35 cellular contexts compared by ENCODE assay signal in genomic region chr20:33113387-33113908, GRCh38. TPM values are rescaled to one million over a fixed set of nuclear protein-coding genes. Genes with fewer than 3 reads are reported as not detected.
"Had no signal": no experiment of that assay in that cellular context is flagged by ENCODE, and none has a peak within 500 bp of the region (broad histone marks: within the 10 kb centered on the region; RNA-seq: fewer than 3 reads in every experiment).

No MANE protein-coding gene starts in this region.

- H3K4me3 Mint-ChIP-seq: activated CD4-positive, alpha-beta memory T cell treated with anti-CD3 and anti-CD28 coated beads, Interleukin-2, amount 10 ng/mL, durations not matched to agents 7 days and 5 days; activated CD4-positive, alpha-beta T cell treated with anti-CD3 and anti-CD28 coated beads, Interleukin-2, amount 10 ng/mL, durations not matched to agents 7 days and 5 days; activated naive CD8-positive, alpha-beta T cell; effector memory CD8-positive, alpha-beta T cell; immature natural killer cell; natural killer cell treated with Interleukin-12 subunit alpha and Interleukin-12 subunit beta and Interleukin-15 and Interleukin-18, amount 100 ng/mL, for 72 hours; WTC11 had no signal

- H3K27me3 ChIP-seq: colonic mucosa, ovary, spleen, transverse colon had no signal

- FAIRE-seq: kidney had no signal

- ATAC-seq: effector memory CD8-positive, alpha-beta T cell; gastroesophageal sphincter; left colon; mucosa of descending colon; natural killer cell treated with Interleukin-12 subunit alpha and Interleukin-12 subunit beta and Interleukin-15 and Interleukin-18, amount 100 ng/mL, for 72 hours; WTC11 had no signal

- H3K36me3 Mint-ChIP-seq: activated naive CD8-positive, alpha-beta T cell; immature natural killer cell; natural killer cell treated with Interleukin-12 subunit alpha and Interleukin-12 subunit beta and Interleukin-15 and Interleukin-18, amount 100 ng/mL, for 72 hours had no signal

- H3K4me1 ChIP-seq: colonic mucosa, gastroesophageal sphincter, spleen, transverse colon had no signal

- H3K36me3 ChIP-seq: colonic mucosa, gastroesophageal sphincter, neutrophil, ovary, spleen, transverse colon had no signal

- H3K27ac ChIP-seq: colonic mucosa, gastroesophageal sphincter, neutrophil, ovary, spleen, transverse colon had no signal

- H3K4me3 ChIP-seq: colonic mucosa, gastroesophageal sphincter, lung, mucosa of descending colon, ovary, spleen, transverse colon had no signal

- H3K27ac Mint-ChIP-seq: activated CD4-positive, alpha-beta memory T cell treated with anti-CD3 and anti-CD28 coated beads, Interleukin-2, amount 10 ng/mL, durations not matched to agents 7 days and 5 days; activated CD4-positive, alpha-beta T cell treated with anti-CD3 and anti-CD28 coated beads, Interleukin-2, amount 10 ng/mL, durations not matched to agents 7 days and 5 days; activated naive CD8-positive, alpha-beta T cell; activated T-helper 2 cell treated with anti-CD3 and anti-CD28 coated beads, Interferon-gamma antibody, Interleukin-2, Interleukin-4, amounts not matched to agents 10 μg/mL and 5 μg/mL and 100 μg/mL, durations not matched to agents 14 hours and 24 hours and 36 hours; effector memory CD8-positive, alpha-beta T cell; immature natural killer cell; natural killer cell treated with Interleukin-12 subunit alpha and Interleukin-12 subunit beta and Interleukin-15 and Interleukin-18, amount 100 ng/mL, for 72 hours; WTC11 had no signal

- H3K27me3 Mint-ChIP-seq: activated CD4-positive, alpha-beta memory T cell treated with anti-CD3 and anti-CD28 coated beads, Interleukin-2, amount 10 ng/mL, durations not matched to agents 7 days and 5 days; activated CD4-positive, alpha-beta T cell treated with anti-CD3 and anti-CD28 coated beads, Interleukin-2, amount 10 ng/mL, durations not matched to agents 7 days and 5 days had no signal

- H3K4me1 Mint-ChIP-seq: activated CD4-positive, alpha-beta memory T cell treated with anti-CD3 and anti-CD28 coated beads, Interleukin-2, amount 10 ng/mL, durations not matched to agents 7 days and 5 days; activated CD4-positive, alpha-beta T cell treated with anti-CD3 and anti-CD28 coated beads, Interleukin-2, amount 10 ng/mL, durations not matched to agents 7 days and 5 days; immature natural killer cell; WTC11 had no signal

- DNase-seq: activated CD4-positive, alpha-beta memory T cell treated with anti-CD3 and anti-CD28 coated beads, Interleukin-2, amount 10 ng/mL, durations not matched to agents 7 days and 5 days; activated CD4-positive, alpha-beta T cell treated with anti-CD3 and anti-CD28 coated beads for 1 hour; activated CD4-positive, alpha-beta T cell treated with anti-CD3 and anti-CD28 coated beads, Interleukin-2, amount 10 ng/mL, durations not matched to agents 7 days and 5 days; activated naive CD4-positive, alpha-beta T cell treated with Interleukin-2 at 50 U/mL for 16 hours; activated T-cell treated with anti-CD3 and anti-CD28 coated beads, Interleukin-2, amount 50 U/mL, for 48 hours; anterior cingulate cortex; cerebellar nuclear complex; colonic mucosa; effector memory CD8-positive, alpha-beta T cell; erythroblast; hippocampal formation; immature natural killer cell; kidney; left colon; mesendoderm; mucosa of descending colon; ovary; right cardiac atrium; spleen; stimulated activated naive CD4-positive, alpha-beta T cell treated with Interleukin-2 at 50 U/mL for 16 hours; T-helper 2 cell; transverse colon had no signal

- H3K9me3 ChIP-seq: colonic mucosa, gastroesophageal sphincter, mucosa of descending colon, neutrophil, ovary, spleen, transverse colon had no signal

- H3K9me3 Mint-ChIP-seq: activated CD4-positive, alpha-beta memory T cell treated with anti-CD3 and anti-CD28 coated beads, Interleukin-2, amount 10 ng/mL, durations not matched to agents 7 days and 5 days; activated CD4-positive, alpha-beta T cell treated with anti-CD3 and anti-CD28 coated beads, Interleukin-2, amount 10 ng/mL, durations not matched to agents 7 days and 5 days; activated T-helper 2 cell treated with anti-CD3 and anti-CD28 coated beads, Interferon-gamma antibody, Interleukin-2, Interleukin-4, amounts not matched to agents 10 μg/mL and 5 μg/mL and 100 μg/mL, durations not matched to agents 14 hours and 24 hours and 36 hours; effector memory CD8-positive, alpha-beta T cell; immature natural killer cell; natural killer cell treated with Interleukin-12 subunit alpha and Interleukin-12 subunit beta and Interleukin-15 and Interleukin-18, amount 100 ng/mL, for 72 hours had no signal

RNA-seq across cellular contexts. Expression of gene BPIFB4, which starts 34.0 kb away (rescaled TPM):
- total RNA-seq: activated CD4-positive, alpha-beta memory T cell treated with anti-CD3 and anti-CD28 coated beads, Interleukin-2, amount 10 ng/mL, durations not matched to agents 7 days and 5 days; activated CD4-positive, alpha-beta T cell treated with anti-CD3 and anti-CD28 coated beads, Interleukin-2, amount 10 ng/mL, durations not matched to agents 7 days and 5 days; activated T-helper 2 cell treated with anti-CD3 and anti-CD28 coated beads, Interferon-gamma antibody, Interleukin-2, Interleukin-4, amounts not matched to agents 10 μg/mL and 5 μg/mL and 100 μg/mL, durations not matched to agents 14 hours and 24 hours and 36 hours; colonic mucosa; fibroblast of lung; fibroblast of villous mesenchyme; gastroesophageal sphincter; kidney; left colon; lung; mucosa of descending colon; myocyte; natural killer cell treated with Interleukin-12 subunit alpha and Interleukin-12 subunit beta and Interleukin-15 and Interleukin-18, amount 100 ng/mL, for 72 hours; ovary; spleen; temporal lobe; transverse colon; urinary bladder; WTC11 had no signal
- polyA plus RNA-seq: fibroblast of lung, immature natural killer cell, ovary, right cardiac atrium, spleen had no signal

RNA-seq across cellular contexts. Expression of gene BPIFA2, which starts 54.5 kb away (rescaled TPM):
- total RNA-seq: activated CD4-positive, alpha-beta memory T cell treated with anti-CD3 and anti-CD28 coated beads, Interleukin-2, amount 10 ng/mL, durations not matched to agents 7 days and 5 days; activated CD4-positive, alpha-beta T cell treated with anti-CD3 and anti-CD28 coated beads, Interleukin-2, amount 10 ng/mL, durations not matched to agents 7 days and 5 days; activated T-helper 2 cell treated with anti-CD3 and anti-CD28 coated beads, Interferon-gamma antibody, Interleukin-2, Interleukin-4, amounts not matched to agents 10 μg/mL and 5 μg/mL and 100 μg/mL, durations not matched to agents 14 hours and 24 hours and 36 hours; colonic mucosa; fibroblast of lung; fibroblast of villous mesenchyme; kidney; left colon; mucosa of descending colon; myocyte; natural killer cell treated with Interleukin-12 subunit alpha and Interleukin-12 subunit beta and Interleukin-15 and Interleukin-18, amount 100 ng/mL, for 72 hours; ovary; right cardiac atrium; spleen; temporal lobe; transverse colon; urinary bladder; WTC11 had no signal
- polyA plus RNA-seq: adipose tissue, fibroblast of lung, immature natural killer cell, ovary, right cardiac atrium, spleen, urinary bladder had no signal

RNA-seq across cellular contexts. Expression of gene BPIFB3, which starts 59.7 kb away (rescaled TPM):
- total RNA-seq: activated CD4-positive, alpha-beta memory T cell treated with anti-CD3 and anti-CD28 coated beads, Interleukin-2, amount 10 ng/mL, durations not matched to agents 7 days and 5 days; activated CD4-positive, alpha-beta T cell treated with anti-CD3 and anti-CD28 coated beads, Interleukin-2, amount 10 ng/mL, durations not matched to agents 7 days and 5 days; activated T-helper 2 cell treated with anti-CD3 and anti-CD28 coated beads, Interferon-gamma antibody, Interleukin-2, Interleukin-4, amounts not matched to agents 10 μg/mL and 5 μg/mL and 100 μg/mL, durations not matched to agents 14 hours and 24 hours and 36 hours; colonic mucosa; fibroblast of lung; fibroblast of villous mesenchyme; gastroesophageal sphincter; kidney; left colon; lung; mucosa of descending colon; myocyte; natural killer cell treated with Interleukin-12 subunit alpha and Interleukin-12 subunit beta and Interleukin-15 and Interleukin-18, amount 100 ng/mL, for 72 hours; right cardiac atrium; spleen; temporal lobe; transverse colon; urinary bladder; WTC11 had no signal
- polyA plus RNA-seq: adipose tissue, fibroblast of lung, immature natural killer cell, lung, ovary, right cardiac atrium, spleen, urinary bladder had no signal
